ENCODE assay signal across 20 cellular contexts in the genomic region with DNA sequence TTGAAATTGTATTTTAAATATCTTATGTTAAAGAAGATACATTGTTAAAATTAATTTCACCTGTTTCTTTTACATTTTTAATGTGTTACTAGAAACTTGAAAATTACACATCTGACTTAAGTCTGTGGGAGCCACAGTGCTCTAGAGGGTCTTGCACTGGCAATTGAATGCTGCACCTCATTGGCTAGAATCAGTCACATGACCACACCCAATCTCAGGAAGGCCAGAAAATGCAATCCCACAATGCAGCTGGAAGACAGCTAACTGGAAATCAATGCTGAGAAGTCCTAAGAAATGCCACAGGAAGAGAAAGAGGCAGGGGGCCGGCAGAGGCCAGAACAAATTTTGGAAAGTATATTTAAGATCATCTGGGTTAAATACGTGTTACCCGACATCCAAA.
"Had no signal": no experiment of that assay in that cellular context is flagged by ENCODE, and none has a peak within 500 bp of the region (broad histone marks: within the 10 kb centered on the region; RNA-seq: fewer than 3 reads in every experiment).

No MANE protein-coding gene starts in this region.

- DNase-seq: dermis blood vessel endothelial cell; dorsolateral prefrontal cortex; effector CD4-positive, alpha-beta T cell; effector memory CD4-positive, alpha-beta T cell; foreskin keratinocyte; head of caudate nucleus; heart right ventricle; hippocampal formation; immature natural killer cell; islet precursor cell; kidney; kidney glomerular epithelial cell; left lung; left ventricle myocardium superior; lower lobe of right lung; mesenchymal stem cell; midbrain had no signal

- H3K27ac ChIP-seq: coronary artery, dorsolateral prefrontal cortex, esophagus muscularis mucosa, foreskin keratinocyte, gastroesophageal sphincter, heart right ventricle, left lung, lower lobe of right lung had no signal

- H3K4me3 Mint-ChIP-seq: immature natural killer cell had no signal

- H3K4me1 ChIP-seq: esophagus muscularis mucosa, foreskin keratinocyte, gastroesophageal sphincter, left lung, lower lobe of right lung had no signal

- H3K9me3 Mint-ChIP-seq: immature natural killer cell had no signal

- H3K27ac Mint-ChIP-seq: immature natural killer cell had no signal

- H3K9me3 ChIP-seq: esophagus muscularis mucosa, gastroesophageal sphincter, heart right ventricle, left lung, lower lobe of right lung had no signal

- ATAC-seq: foreskin keratinocyte, gastroesophageal sphincter, heart right ventricle, left lung, left ventricle myocardium superior, lower lobe of right lung had no signal

- H3K36me3 Mint-ChIP-seq: immature natural killer cell had no signal

- H3K36me3 ChIP-seq: esophagus muscularis mucosa, gastroesophageal sphincter, heart right ventricle, left lung, lower lobe of right lung had no signal

- H3K4me3 ChIP-seq: coronary artery, dorsolateral prefrontal cortex, esophagus muscularis mucosa, gastroesophageal sphincter, heart right ventricle, left lung, lower lobe of right lung had no signal
